8 cellular contexts compared by ENCODE assay signal in the genomic region with DNA sequence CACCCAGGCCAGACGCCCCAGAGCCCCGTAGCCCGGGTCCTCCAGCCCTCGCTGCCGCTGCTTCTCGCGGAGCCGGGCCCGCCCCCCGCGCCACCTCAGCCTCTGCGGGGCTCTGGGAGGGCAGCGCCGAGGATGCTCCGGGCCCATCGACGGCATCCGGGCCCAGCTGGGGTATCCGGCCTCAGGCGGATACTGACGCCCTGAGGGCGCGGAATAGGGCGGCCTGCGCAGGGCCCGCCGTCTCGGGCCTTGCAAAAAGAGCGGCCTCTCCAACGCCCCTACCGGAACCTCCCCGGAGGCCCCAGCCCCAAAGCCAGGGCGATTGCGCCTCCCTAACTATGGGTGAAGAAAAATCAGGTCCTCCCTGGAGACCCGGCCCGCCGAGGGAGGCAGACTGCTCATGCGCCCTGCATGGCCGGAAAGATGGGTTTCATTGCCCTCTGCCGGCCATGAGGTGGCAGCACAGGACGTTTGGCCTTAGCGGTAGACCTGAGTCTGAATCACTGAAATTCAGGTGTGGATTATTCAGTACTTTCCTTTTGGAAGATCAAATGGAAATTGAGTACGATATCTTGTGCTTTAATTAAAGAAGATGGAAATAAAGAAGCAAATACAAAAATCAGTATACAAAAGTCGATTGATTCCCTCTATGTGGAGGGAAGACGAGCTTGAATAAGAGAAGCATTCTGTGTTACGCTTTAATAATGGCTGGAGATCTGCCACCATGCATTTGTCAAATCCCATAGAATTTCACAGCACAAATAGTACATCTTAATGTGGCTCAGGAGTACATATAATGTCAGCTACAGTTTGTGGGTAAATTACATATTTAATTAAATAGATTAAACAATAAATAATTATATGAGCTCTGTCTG. TPM values are rescaled to one million over a fixed set of nuclear protein-coding genes. Genes with fewer than 3 reads are reported as not detected.
DNase-seq lines count a peak whose midpoint lies in the region; ATAC-seq, FAIRE-seq and TF ChIP-seq lines count a peak whose summit lies in the region.
"Not testable (repeated sequence)": the region's sequence is repeated elsewhere in the genome, so short reads cannot be mapped to it uniquely, and the experiment has no call there.

No MANE protein-coding gene starts in this region.

- H2BK15ac ChIP-seq in neuronal stem cell (ENCODE audit: low read length): not testable (repeated sequence)

- H3K4ac ChIP-seq in neuronal stem cell (ENCODE audit: low read length): not testable (repeated sequence)

- H4K20me1 ChIP-seq in GM12878 (ENCODE audit: control insufficient read depth, insufficient read depth): not testable (repeated sequence)

- H2AK5ac ChIP-seq in neuronal stem cell (ENCODE audit: low read depth, low read length): not testable (repeated sequence)

- in situ Hi-C loops in GM12878 (cut with MboI): not testable (repeated sequence)

- not testable (repeated sequence) for H3K36me3 ChIP-seq in GM12878 (ENCODE audit: control insufficient read depth in 2 of 2, insufficient read depth in 2 of 2, low read length in 1 of 2); heart left ventricle; neuronal stem cell (replicated peaks in 1 of 2; ENCODE audit: control insufficient read depth in 2 of 2, insufficient read depth in 2 of 2, low read length in 2 of 2)

- not testable (repeated sequence) for BruUV-seq in GM12878 (replicated peaks; lab: Mats Ljungman, UMichigan)

- H3K14ac ChIP-seq in neuronal stem cell (ENCODE audit: low read length): not testable (repeated sequence)

- H3K4me1 ChIP-seq in GM12878 (ENCODE audit: control insufficient read depth, insufficient read depth, low read length); heart left ventricle; neuronal stem cell (ENCODE audit: control insufficient read depth in 2 of 2, insufficient read depth in 1 of 2, low read depth in 1 of 2, low read length in 2 of 2): not testable (repeated sequence)

- SMC1A ChIA-PET in GM12878 (lab: Charles Lee; ENCODE audit: uncharacterized antibody, unreplicated experiment): not testable (repeated sequence)

- H3K79me1 ChIP-seq in neuronal stem cell (ENCODE audit: low read depth, low read length): not testable (repeated sequence)

- peak overlapping the region; percentile 12; the same call in 1 of the 2 replicates for H3K9ac ChIP-seq in GM12878 (ENCODE audit: control insufficient read depth, insufficient read depth, low read length)
- not testable (repeated sequence) for H3K9ac ChIP-seq in neuronal stem cell (ENCODE audit: low read depth, low read length, poor library complexity)

- RAD21 ChIA-PET in GM12878 (lab: Charles Lee; ENCODE audit: unreplicated experiment): interaction anchor here (1.0 kb wide), 1 partner anchor 657 kb away, joined by 3 read pairs; no protein-coding TSS in a partner anchor

- not testable (repeated sequence) for H3K79me2 ChIP-seq in GM12878 (ENCODE audit: control insufficient read depth, insufficient read depth, low read length)

- H3K27me3 ChIP-seq in HL-60 (ENCODE audit: insufficient read depth, poor library complexity, severe bottlenecking); GM12878 (replicated peaks in 1 of 2; ENCODE audit: control insufficient read depth in 2 of 2, insufficient read depth in 2 of 2, low read length in 1 of 2); heart left ventricle; neuronal stem cell (ENCODE audit: control insufficient read depth in 3 of 3, insufficient read depth in 3 of 3, low read depth in 1 of 3, low read length in 3 of 3): not testable (repeated sequence)

- TF ChIP-seq POLR2A in GM12878 (IDR thresholded peaks at IDR 0.05; ENCODE audit: low read depth, low read length): peak; percentile 53; the same call in 1 of the 2 replicates
- not testable (repeated sequence) for TF ChIP-seq POLR2A in heart left ventricle (IDR thresholded peaks at IDR 0.05)

- TF ChIP-seq EP300 in GM12878 (IDR thresholded peaks at IDR 0.05; ENCODE audit: borderline replicate concordance in 1 of 2, control insufficient read depth in 1 of 2, low read depth in 2 of 2, low read length in 2 of 2): not testable (repeated sequence)

- H3K4me3 ChIP-seq in HL-60 (replicated peaks; ENCODE audit: insufficient read depth, low read length) (peak overlapping the region; percentile 50), heart left ventricle (peak overlapping the region; percentile 41 to 74 (median 58)), neuronal stem cell (ENCODE audit: low read length in 2 of 2) (peak overlapping the region; percentile 44 to 73)
- H3K4me3 ChIP-seq in GM12878: not testable (repeated sequence)

- peak; percentile 33 for TF ChIP-seq CTCF in HL-60 (IDR thresholded peaks at IDR 0.05; ENCODE audit: insufficient read depth, low read length)
- peak; percentile 59 to 72 (median 68) for TF ChIP-seq CTCF in GM12878 (IDR thresholded peaks at IDR 0.05 in 2 of 3, conservative IDR thresholded peaks at IDR 0.05 in 1 of 3; ENCODE audit: control insufficient read depth in 2 of 3, extremely low read depth in 1 of 3, insufficient read depth in 1 of 3, low read depth in 3 of 3, low read length in 3 of 3)
- peak; percentile 70 to 89 (median 83) for TF ChIP-seq CTCF in heart left ventricle (IDR thresholded peaks at IDR 0.05)

- H2BK120ac ChIP-seq in neuronal stem cell (ENCODE audit: low read depth, low read length): not testable (repeated sequence)

- peak overlapping the region; percentile 38 for H3K27ac ChIP-seq in HL-60 (replicated peaks)
- not testable (repeated sequence) for H3K27ac ChIP-seq in GM12878 (ENCODE audit: control insufficient read depth, insufficient read depth); neuronal stem cell (replicated peaks; ENCODE audit: low read length)
- H3K27ac ChIP-seq in heart left ventricle: peak overlapping the region in 10 of 12 donors; percentile 29 to 70 (median 58)

- POLR2A ChIA-PET in GM12878 (lab: Charles Lee): not testable (repeated sequence)

- intact Hi-C loops in GM12878 (cut with micrococcal nuclease; ENCODE audit: unreplicated experiment): loop anchor here (1.0 kb wide), 1 partner anchor 21 kb away; no protein-coding TSS in a partner anchor
- intact Hi-C loops in heart left ventricle (cut with DNase I): not testable (repeated sequence)

- H3K4me2 ChIP-seq in GM12878 (ENCODE audit: control insufficient read depth, insufficient read depth) (peak overlapping the region; percentile 64; the same call in 1 of the 2 replicates), neuronal stem cell (ENCODE audit: insufficient read depth, low read length, poor library complexity, severe bottlenecking) (peak overlapping the region; percentile 77)

- 3% methylated on average over 46 of the region's 46 CpGs for WGBS in GM12878 (ENCODE audit: insufficient coverage, insufficient replicate concordance, low lambda C conversion rate, missing lambda C conversion rate)
- WGBS in heart left ventricle, 4 donors: 5 to 17% (median 6%) methylated on average over 11 to 46 of the region's 46 CpGs
- no CpG with 5 or more reads among the region's 46 CpGs for WGBS in neuronal stem cell (ENCODE audit: extremely low coverage in 2 of 2, insufficient read length in 2 of 2, insufficient replicate concordance in 1 of 2), 2 donors

- CTCF ChIA-PET in GM12878 (lab: Yijun Ruan, JAX): interaction anchor here (1.1 to 1.8 kb wide), 3 partner anchors 12 to 340 kb away, joined by 3 to 5 read pairs (median 4); no protein-coding TSS in a partner anchor

- FAIRE-seq in GM12878 (lab: Jason Lieb, UNC): not testable (repeated sequence)

- H2BK5ac ChIP-seq in neuronal stem cell (ENCODE audit: low read length): not testable (repeated sequence)

- H3K9me3 ChIP-seq in GM12878 (replicated peaks; ENCODE audit: control insufficient read depth, insufficient read depth, low read length); heart left ventricle; neuronal stem cell (replicated peaks in 1 of 2; ENCODE audit: control insufficient read depth in 2 of 2, insufficient read depth in 1 of 2, low read depth in 1 of 2, low read length in 2 of 2): not testable (repeated sequence)

- H3K23ac ChIP-seq in neuronal stem cell (ENCODE audit: low read depth, low read length, poor library complexity): not testable (repeated sequence)

- DNase-seq in CMK (ENCODE audit: low read depth) (peak; percentile 36), HL-60 (ENCODE audit: low read depth in 1 of 2, low spot score in 1 of 2) (peak; percentile 13 to 76), NCI-H526 (lab: John Stamatoyannopoulos, UW) (peak; percentile 72 to 84), GM12878 (ENCODE audit: low read depth, low spot score) (peak; percentile 25), heart left ventricle (peak; percentile 72 to 90 (median 82)), neuronal stem cell (ENCODE audit: low spot score) (peak; percentile 69)
- DNase-seq in activated CD4-positive, CD25-positive, alpha-beta regulatory T cell treated with anti-CD3 and anti-CD28 coated beads, Interleukin-2, amount 50 U/mL, for 16 hours (ENCODE audit: low read depth, low spot score): peak; percentile 74
- DNase-seq in stimulated activated CD8-positive, alpha-beta memory T cell treated with anti-CD3 and anti-CD28 coated beads, Interleukin-4, amount 100 ng/mL, for 48 hours: peak; percentile 85

- ATAC-seq in GM12878 (peak; percentile 82), heart left ventricle (peak in 2 of 4 donors; percentile 66)

- H4K8ac ChIP-seq in neuronal stem cell (ENCODE audit: low read depth, low read length): not testable (repeated sequence)

- H4K91ac ChIP-seq in neuronal stem cell (ENCODE audit: low read depth, low read length, poor library complexity): not testable (repeated sequence)

- peak overlapping the region; percentile 56 for H2AFZ ChIP-seq in GM12878 (ENCODE audit: control insufficient read depth, low read depth, low read length)
- peak overlapping the region; percentile 90 for H2AFZ ChIP-seq in neuronal stem cell (ENCODE audit: low read length)

- TF ChIP-seq RAD21 in GM12878 (IDR thresholded peaks at IDR 0.05; ENCODE audit: insufficient read depth, low read depth, low read length): peak; percentile 57

- H3K18ac ChIP-seq in neuronal stem cell (ENCODE audit: low read length): peak overlapping the region; percentile 89

- H2BK12ac ChIP-seq in neuronal stem cell (ENCODE audit: low read length): not testable (repeated sequence)

RNA-seq across cellular contexts. Expression of a gene that starts 19.3 kb away (rescaled TPM):
- total RNA-seq in GM12878 (2013; cell fraction: nucleolus; rRNA removed): not detected in 2 replicates
- not detected in 2 replicates for total RNA-seq in GM12878 (2014; rRNA removed)
- total RNA-seq in GM12878 (2014; rRNA removed; fragmentation: Illumina TruSeq; extraction: Trizol): not detected in 2 replicates
- total RNA-seq in GM12878 (2021): not detected in 2 replicates
- polyA plus RNA-seq in GM12878 (2011; ENCODE audit: low read depth): not detected
- polyA plus RNA-seq in GM12878 (2011; rRNA removed): not detected in 2 replicates
- polyA plus RNA-seq in GM12878 (2011; cell fraction: cytosol; rRNA removed): not detected in 2 replicates
- not detected in 2 replicates for polyA plus RNA-seq in GM12878 (2011; cell fraction: nucleus; rRNA removed)
- polyA plus RNA-seq in GM12878 (2012): not detected in 2 replicates
- not detected in 2 replicates for polyA plus RNA-seq in GM12878 (2014; fragmentation: Illumina TruSeq; extraction: Trizol)
- not detected for polyA plus RNA-seq in GM12878 (2014; fragmentation: Nextera tagmentation; extraction: Ambion mirVana)
- not detected in 2 replicates for polyA plus RNA-seq in GM12878 (2014; rRNA removed)
- not detected for polyA plus RNA-seq in GM12878 (2016; fragmentation: Nextera tagmentation; extraction: Ambion mirVana)
- not detected in 2 replicates for polyA minus RNA-seq in GM12878 (2011; rRNA and poly(A)+ RNA removed)
- not detected in 2 replicates for polyA minus RNA-seq in GM12878 (2011; cell fraction: cytosol; rRNA and poly(A)+ RNA removed)
- not detected in 2 replicates for polyA minus RNA-seq in GM12878 (2011; cell fraction: nucleus; rRNA and poly(A)+ RNA removed)
- total RNA-seq in heart left ventricle: not detected
- polyA plus RNA-seq in heart left ventricle: not detected
- polyA plus RNA-seq in neuronal stem cell (2013, experiment 1 of 2): not detected
- polyA plus RNA-seq in neuronal stem cell (2013, experiment 2 of 2): not detected

Comparison
In these comparisons a context has a peak if more than half of its experiments do, and no peak if none do; other contexts are left out.
1. DNase-seq: peak in every context shown above with its lines; median percentile 85 in stimulated activated CD8-positive, alpha-beta memory T cell treated with anti-CD3 and anti-CD28 coated beads, Interleukin-4, amount 100 ng/mL, for 48 hours; 82 in heart left ventricle; 78 in NCI-H526; 74 in activated CD4-positive, CD25-positive, alpha-beta regulatory T cell treated with anti-CD3 and anti-CD28 coated beads, Interleukin-2, amount 50 U/mL, for 16 hours; 69 in neuronal stem cell; 44 in HL-60; 36 in CMK; 25 in GM12878.
2. CTCF ChIP-seq: peak in every context shown above with its lines; median percentile 83 in heart left ventricle; 68 in GM12878; 33 in HL-60.